2 cellular contexts compared by ENCODE assay signal in genomic region chr7:101233907-101234547, GRCh38.
TF ChIP-seq lines count a peak whose summit lies in the region.

No MANE protein-coding gene starts in this region.

TF ChIP-seq in HEK293, 187 proteins besides CTCF, POLR2A, EP300 and RAD21:
- TF ChIP-seq ZNF488 (tag by site-specific recombination; IDR thresholded peaks at IDR 0.05) (no peak), ZFP3 (tag by site-specific recombination; IDR thresholded peaks at IDR 0.05; ENCODE audit: low read depth) (no peak), ZFHX2 (tag by site-specific recombination; conservative IDR thresholded peaks at IDR 0.05) (peak; percentile 12; the same call in 1 of the 2 replicates), ZNF660 (tag by site-specific recombination; IDR thresholded peaks at IDR 0.05) (no peak), MZF1 (tag by site-specific recombination; IDR thresholded peaks at IDR 0.05; ENCODE audit: borderline replicate concordance) (no peak), AEBP2 (tag by site-specific recombination; IDR thresholded peaks at IDR 0.05; ENCODE audit: borderline replicate concordance) (no peak), ZNF274 (IDR thresholded peaks at IDR 0.05; ENCODE audit: low read length) (no peak), ZNF274 (tag by site-specific recombination; IDR thresholded peaks at IDR 0.05; ENCODE audit: borderline replicate concordance) (no peak)

TF ChIP-seq in K562, 482 proteins besides CTCF, POLR2A, EP300 and RAD21 (continues in another document):
- TF ChIP-seq ZNF77 (CRISPR knock-in tag; IDR thresholded peaks at IDR 0.05), result no peak
- no peak for TF ChIP-seq ZNF551 (CRISPR knock-in tag; IDR thresholded peaks at IDR 0.05)
- TF ChIP-seq ZNF699 (CRISPR knock-in tag; IDR thresholded peaks at IDR 0.05; ENCODE audit: insufficient replicate concordance), result no peak
- 0 out of 2 replicates have a peak, but pooled peaks have one; percentile 21 for TF ChIP-seq THAP12 (CRISPR knock-in tag; IDR thresholded peaks at IDR 0.05)
- no peak for TF ChIP-seq ILK (tag; IDR thresholded peaks at IDR 0.05; ENCODE audit: borderline replicate concordance, low read depth)
- TF ChIP-seq ELK3 (CRISPR knock-in tag; IDR thresholded peaks at IDR 0.05), result no peak
- 0 out of 2 replicates have a peak, but pooled peaks have one; percentile 34 for TF ChIP-seq CREB1 (IDR thresholded peaks at IDR 0.05)
- TF ChIP-seq CREB1 (CRISPR knock-in tag; IDR thresholded peaks at IDR 0.05), result 0 out of 2 replicates have a peak, but pooled peaks have one; percentile 17
- TF ChIP-seq ERF (CRISPR knock-in tag; IDR thresholded peaks at IDR 0.05), result no peak
- no peak for TF ChIP-seq TAF9B (IDR thresholded peaks at IDR 0.05; ENCODE audit: partially characterized antibody)
- TF ChIP-seq ZNF384 (IDR thresholded peaks at IDR 0.05; ENCODE audit: low read depth, low read length), result 0 out of 2 replicates have a peak, but pooled peaks have one; percentile 2
- TF ChIP-seq MEF2D (tag; conservative IDR thresholded peaks at IDR 0.05; ENCODE audit: low read depth), result no peak
- TF ChIP-seq HNRNPK (IDR thresholded peaks at IDR 0.05; ENCODE audit: low read depth, low read length, poor library complexity, severe bottlenecking), result no peak
- TF ChIP-seq PTBP1 (IDR thresholded peaks at IDR 0.05; ENCODE audit: low read depth, low read length), result no peak
- no peak for TF ChIP-seq ZNF239 (CRISPR knock-in tag; IDR thresholded peaks at IDR 0.05)
- no peak for TF ChIP-seq ZBTB1 (CRISPR knock-in tag; IDR thresholded peaks at IDR 0.05; ENCODE audit: borderline replicate concordance, low read depth)
- no peak for TF ChIP-seq HOMEZ (CRISPR knock-in tag; IDR thresholded peaks at IDR 0.05)
- no peak for TF ChIP-seq ETV6 (IDR thresholded peaks at IDR 0.05; ENCODE audit: borderline replicate concordance in 1 of 2, low read depth in 2 of 2, low read length in 1 of 2)
- no peak for TF ChIP-seq ETV6 (CRISPR knock-in tag; IDR thresholded peaks at IDR 0.05; ENCODE audit: borderline replicate concordance)
- TF ChIP-seq KAT2B (IDR thresholded peaks at IDR 0.05; ENCODE audit: low read depth, low read length), result no peak
- TF ChIP-seq CREB5 (CRISPR knock-in tag; IDR thresholded peaks at IDR 0.05), result no peak
- peak; percentile 95 for TF ChIP-seq CBFA2T2 (conservative IDR thresholded peaks at IDR 0.05)
- TF ChIP-seq MEIS2 (IDR thresholded peaks at IDR 0.05; ENCODE audit: partially characterized antibody), result no peak
- no peak for TF ChIP-seq ZNF592 (IDR thresholded peaks at IDR 0.05)
- no peak for TF ChIP-seq SRSF9 (IDR thresholded peaks at IDR 0.05; ENCODE audit: borderline replicate concordance, low read depth, low read length)
- TF ChIP-seq HCFC1 (IDR thresholded peaks at IDR 0.05; ENCODE audit: low read depth, low read length), result no peak
- TF ChIP-seq SIN3B (IDR thresholded peaks at IDR 0.05; ENCODE audit: low read depth), result no peak
- TF ChIP-seq MYBL2 (IDR thresholded peaks at IDR 0.05; ENCODE audit: low read depth), result no peak
- no peak for TF ChIP-seq MYBL2 (CRISPR knock-in tag; IDR thresholded peaks at IDR 0.05; ENCODE audit: borderline replicate concordance)
- TF ChIP-seq RAD51 (IDR thresholded peaks at IDR 0.05; ENCODE audit: borderline replicate concordance, low read depth), result no peak
- TF ChIP-seq MCM5 (IDR thresholded peaks at IDR 0.05; ENCODE audit: low read depth), result no peak
- TF ChIP-seq POLR2AphosphoS5 (IDR thresholded peaks at IDR 0.05; ENCODE audit: control insufficient read depth, insufficient read depth, low read depth, low read length), result peak; percentile 93
- TF ChIP-seq PKNOX1 (IDR thresholded peaks at IDR 0.05), result 0 out of 2 replicates have a peak, but pooled peaks have one; percentile 4
- TF ChIP-seq IRF9 (tag; IDR thresholded peaks at IDR 0.05), result no peak
- no peak for TF ChIP-seq ZSCAN32 (CRISPR knock-in tag; IDR thresholded peaks at IDR 0.05)
- no peak for TF ChIP-seq PYGO2 (tag; IDR thresholded peaks at IDR 0.05)
- TF ChIP-seq ZBTB2 (IDR thresholded peaks at IDR 0.05), result peak; percentile 22; the same call in 1 of the 2 replicates
- no peak for TF ChIP-seq NKRF (IDR thresholded peaks at IDR 0.05; ENCODE audit: borderline replicate concordance)
- peak; percentile 45 for TF ChIP-seq TBP (optimal IDR thresholded peaks at IDR 0.05; ENCODE audit: low read depth, low read length)
- TF ChIP-seq HMBOX1 (IDR thresholded peaks at IDR 0.05), result no peak
- no peak for TF ChIP-seq CGGBP1 (CRISPR knock-in tag; IDR thresholded peaks at IDR 0.05)
- TF ChIP-seq SRSF7 (optimal IDR thresholded peaks at IDR 0.05; ENCODE audit: low read depth, low read length), result no peak
- TF ChIP-seq KDM1A (IDR thresholded peaks at IDR 0.05), result no peak
- TF ChIP-seq EGR1 (conservative IDR thresholded peaks at IDR 0.05), result no peak
- no peak for TF ChIP-seq ELF4 (CRISPR knock-in tag; IDR thresholded peaks at IDR 0.05)
